28 cellular contexts compared by ENCODE assay signal in the genomic region with DNA sequence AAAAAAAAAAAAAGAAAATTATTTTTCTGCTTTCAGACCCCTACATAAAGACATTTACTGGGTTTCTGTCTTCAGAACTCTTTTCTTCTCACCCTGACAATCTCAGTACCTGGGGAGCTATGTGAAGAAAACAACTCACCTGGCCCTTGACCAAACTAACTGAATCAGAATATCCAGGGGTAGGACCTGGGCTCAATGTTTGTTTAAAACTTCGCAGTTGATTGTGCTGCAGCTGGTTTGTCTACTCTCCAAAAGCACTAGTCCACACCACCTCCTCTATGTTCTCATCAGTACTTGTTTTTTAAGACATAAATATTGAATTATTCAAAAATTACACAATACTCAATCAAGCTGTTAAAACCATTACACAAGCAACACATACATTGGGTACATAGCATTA. TPM values are rescaled to one million over a fixed set of nuclear protein-coding genes. Genes with fewer than 3 reads are reported as not detected.
"Had no signal": no experiment of that assay in that cellular context is flagged by ENCODE, and none has a peak within 500 bp of the region (broad histone marks: within the 10 kb centered on the region; RNA-seq: fewer than 3 reads in every experiment).

No MANE protein-coding gene starts in this region.

- DNase-seq: activated CD4-positive, alpha-beta memory T cell treated with anti-CD3 and anti-CD28 coated beads for 36 hours; activated CD4-positive, alpha-beta T cell treated with anti-CD3 and anti-CD28 coated beads, Interleukin-2, amount 10 ng/mL, durations not matched to agents 7 days and 5 days; activated CD4-positive, CD25-positive, alpha-beta regulatory T cell; activated CD8-positive, alpha-beta memory T cell treated with anti-CD3 and anti-CD28 coated beads, Interleukin-2, amount 50 U/mL, for 4 hours; activated effector memory CD4-positive, alpha-beta T cell treated with Interleukin-2 at 50 U/mL for 16 hours; activated naive CD4-positive, alpha-beta T cell; body of pancreas; NCI-H1092; NCI-H1417; NCI-H1930; NCI-H2171 treated with DMSO at 0.1 percent for 48 hours; NCI-H226; NCI-H510A; NCI-H526 treated with DMSO at 0.1 percent for 48 hours; NK-92 treated with Interleukin-12 subunit alpha and Interleukin-12 subunit beta, amount 100 ng/mL, for 24 hours; OCI-M1; RPMI8226 had no signal

- H3K9ac ChIP-seq: KMS-11 had no signal

- H3K9me3 Mint-ChIP-seq: activated CD4-positive, alpha-beta memory T cell treated with anti-CD3 and anti-CD28 coated beads for 36 hours; activated CD4-positive, alpha-beta T cell treated with anti-CD3 and anti-CD28 coated beads, Interleukin-2, amount 10 ng/mL, durations not matched to agents 7 days and 5 days; activated naive CD4-positive, alpha-beta T cell treated with anti-CD3 and anti-CD28 coated beads, Interleukin-2, amount 50 U/mL, for 24 hours; activated T-helper 1 cell treated with anti-CD3 and anti-CD28 coated beads, Interleukin-12 subunit alpha, Interleukin-12 subunit beta, Interleukin-2, Interleukin-4 antibody, amounts not matched to agents 30 ng/mL and 10 ng/mL and 1 ng/mL, durations not matched to agents 14 hours and 24 hours and 36 hours; T-cell had no signal

- H3K4me3 ChIP-seq: ascending aorta, body of pancreas, SK-N-MC had no signal

- H3K9me3 ChIP-seq: ascending aorta, body of pancreas had no signal

- H3K36me3 Mint-ChIP-seq: activated CD4-positive, alpha-beta memory T cell treated with anti-CD3 and anti-CD28 coated beads for 36 hours; activated naive CD4-positive, alpha-beta T cell treated with anti-CD3 and anti-CD28 coated beads, Interleukin-2, amount 50 U/mL, for 24 hours; T-cell had no signal

- H3K27ac ChIP-seq: ascending aorta, body of pancreas, KMS-11, SK-N-MC, VCaP had no signal

- H3K4me3 Mint-ChIP-seq: activated CD4-positive, alpha-beta memory T cell treated with anti-CD3 and anti-CD28 coated beads for 36 hours; activated CD4-positive, alpha-beta T cell treated with anti-CD3 and anti-CD28 coated beads, Interleukin-2, amount 10 ng/mL, durations not matched to agents 7 days and 5 days; activated naive CD4-positive, alpha-beta T cell treated with anti-CD3 and anti-CD28 coated beads, Interleukin-2, amount 50 U/mL, for 24 hours; activated T-helper 1 cell treated with anti-CD3 and anti-CD28 coated beads, Interleukin-12 subunit alpha, Interleukin-12 subunit beta, Interleukin-2, Interleukin-4 antibody, amounts not matched to agents 30 ng/mL and 10 ng/mL and 1 ng/mL, durations not matched to agents 14 hours and 24 hours and 36 hours; T-cell had no signal

- H3K27me3 ChIP-seq: ascending aorta had no signal

- ATAC-seq: body of pancreas, Panc1, T-cell had no signal

- H3K36me3 ChIP-seq: ascending aorta had no signal

- H3K27ac Mint-ChIP-seq: activated CD4-positive, alpha-beta memory T cell treated with anti-CD3 and anti-CD28 coated beads for 36 hours; activated CD4-positive, alpha-beta T cell treated with anti-CD3 and anti-CD28 coated beads, Interleukin-2, amount 10 ng/mL, durations not matched to agents 7 days and 5 days; activated naive CD4-positive, alpha-beta T cell treated with anti-CD3 and anti-CD28 coated beads, Interleukin-2, amount 50 U/mL, for 24 hours; activated T-helper 1 cell treated with anti-CD3 and anti-CD28 coated beads, Interleukin-12 subunit alpha, Interleukin-12 subunit beta, Interleukin-2, Interleukin-4 antibody, amounts not matched to agents 30 ng/mL and 10 ng/mL and 1 ng/mL, durations not matched to agents 14 hours and 24 hours and 36 hours; T-cell had no signal

RNA-seq across cellular contexts. Expression of a gene that starts 56.7 kb away (rescaled TPM):
- total RNA-seq: activated CD4-positive, alpha-beta memory T cell treated with anti-CD3 and anti-CD28 coated beads for 36 hours; activated CD4-positive, alpha-beta T cell treated with anti-CD3 and anti-CD28 coated beads, Interleukin-2, amount 10 ng/mL, durations not matched to agents 7 days and 5 days; activated CD8-positive, alpha-beta memory T cell treated with anti-CD3 and anti-CD28 coated beads for 36 hours; activated T-helper 1 cell treated with anti-CD3 and anti-CD28 coated beads, Interleukin-12 subunit alpha, Interleukin-12 subunit beta, Interleukin-2, Interleukin-4 antibody, amounts not matched to agents 30 ng/mL and 10 ng/mL and 1 ng/mL, durations not matched to agents 14 hours and 24 hours and 36 hours; ascending aorta; body of pancreas; Right ventricle myocardium inferior; T-cell; T-helper 2 cell treated with Interferon-gamma antibody and Interleukin-4, amounts not matched to agents 100 ng/mL and 5 ng/mL, for 36 hours had no signal
